17 cellular contexts compared by ENCODE assay signal in the genomic region with DNA sequence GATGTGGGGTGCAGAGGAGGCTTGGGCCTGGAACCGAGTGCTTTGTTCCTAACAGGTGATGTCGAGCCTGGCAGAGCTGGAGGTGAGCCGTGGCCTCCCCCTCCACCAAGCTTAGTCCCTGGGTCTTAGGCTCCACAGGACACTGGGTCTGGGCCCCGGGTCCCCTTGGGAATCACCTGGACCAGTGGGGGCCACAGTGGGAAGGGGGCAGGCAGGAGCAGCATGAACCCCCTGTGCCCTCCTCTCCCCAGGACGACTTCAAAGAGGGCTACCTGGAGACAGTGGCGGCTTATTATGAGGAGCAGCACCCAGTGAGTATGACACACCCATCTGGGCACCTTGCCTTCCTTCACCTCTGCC. TPM values are rescaled to one million over a fixed set of nuclear protein-coding genes. Genes with fewer than 3 reads are reported as not detected.
A peak's percentile ranks its signal among the peaks of the same experiment; 100 is the strongest.
DNase-seq lines count a peak whose midpoint lies in the region; ATAC-seq, FAIRE-seq and TF ChIP-seq lines count a peak whose summit lies in the region.
"Had no signal": no experiment of that assay in that cellular context is flagged by ENCODE, and none has a peak within 500 bp of the region (broad histone marks: within the 10 kb centered on the region; RNA-seq: fewer than 3 reads in every experiment).

No MANE protein-coding gene starts in this region.

- peaks cover 49% of the 10 kb centered on the region for H3K36me3 Mint-ChIP-seq in activated CD4-positive, alpha-beta T cell treated with anti-CD3 and anti-CD28 coated beads for 36 hours (ENCODE audit: low read depth)
- H3K36me3 Mint-ChIP-seq in central memory CD8-positive, alpha-beta T cell (ENCODE audit: insufficient read depth), result peaks cover 58% of the 10 kb centered on the region

- no peak overlapping the region for H3K9ac ChIP-seq in SK-N-SH

- no peaks in the 10 kb centered on the region for H3K36me3 ChIP-seq in HEK293 (ENCODE audit: control insufficient read depth in 2 of 2, insufficient read depth in 1 of 2, low read length in 2 of 2)
- no peaks in the 10 kb centered on the region for H3K36me3 ChIP-seq in pancreas
- H3K36me3 ChIP-seq in SK-N-SH (replicated peaks in 1 of 2; ENCODE audit: control insufficient read depth in 1 of 2, insufficient read depth in 2 of 2, low read length in 1 of 2), result no peaks in the 10 kb centered on the region
- H3K36me3 ChIP-seq: sigmoid colon had no signal

- intact Hi-C loops in activated CD4-positive, alpha-beta T cell treated with anti-CD3 and anti-CD28 coated beads for 36 hours (cut with DNase I, micrococcal nuclease), result loop anchor here in 1 of 2 experiments (5.0 kb wide), 1 partner anchor 434 kb away; the partner anchor contains the start of gene CLUAP1
- intact Hi-C loops in pancreas (cut with DNase I), result no loop called here

- H3K4me3 Mint-ChIP-seq in activated CD4-positive, alpha-beta T cell treated with anti-CD3 and anti-CD28 coated beads for 36 hours, result peak overlapping the region; percentile 100
- peak overlapping the region; percentile 98 for H3K4me3 Mint-ChIP-seq in central memory CD8-positive, alpha-beta T cell

- no peaks in the 10 kb centered on the region for H3K9me2 ChIP-seq in SK-N-SH

- H3K4me1 Mint-ChIP-seq in activated CD4-positive, alpha-beta T cell treated with anti-CD3 and anti-CD28 coated beads for 36 hours, result peaks cover 68% of the 10 kb centered on the region
- H3K4me1 Mint-ChIP-seq in central memory CD8-positive, alpha-beta T cell, result peaks cover 71% of the 10 kb centered on the region

- no peak overlapping the region for H3K4me2 ChIP-seq in SK-N-SH

- no peaks in the 10 kb centered on the region for H4K20me1 ChIP-seq in SK-N-SH (ENCODE audit: insufficient read depth)

- no peaks in the 10 kb centered on the region for H3K9me3 Mint-ChIP-seq in activated CD4-positive, alpha-beta T cell treated with anti-CD3 and anti-CD28 coated beads for 36 hours (ENCODE audit: low read depth)
- H3K9me3 Mint-ChIP-seq in central memory CD8-positive, alpha-beta T cell, result no peaks in the 10 kb centered on the region

- H3K27me3 ChIP-seq in pancreas (no peaks in the 10 kb centered on the region), SK-N-SH (ENCODE audit: insufficient read depth) (no peaks in the 10 kb centered on the region)
- H3K27me3 ChIP-seq: sigmoid colon had no signal

- CTCF ChIA-PET in activated CD4-positive, alpha-beta T cell treated with anti-CD3 and anti-CD28 coated beads for 36 hours (lab: Charles Lee), result interaction anchor here (6.7 kb wide), 1 partner anchor 60 kb away, joined by 65 read pairs; no protein-coding TSS in a partner anchor
- CTCF ChIA-PET in HEK293 (lab: Yijun Ruan, JAX), result no interaction called here
- CTCF ChIA-PET in SK-N-SH (lab: Yijun Ruan, JAX), result interaction anchor here (0.7 to 0.8 kb wide), 2 partner anchors 9 to 37 kb away, joined by 3 to 4 read pairs; no protein-coding TSS in a partner anchor

- no peaks in the 10 kb centered on the region for H3F3A ChIP-seq in SK-N-SH (replicated peaks; ENCODE audit: insufficient read depth)

- no peak for FAIRE-seq in pancreas (lab: Jason Lieb, UNC)
- FAIRE-seq: islet of Langerhans had no signal

- POLR2A ChIA-PET in activated CD4-positive, alpha-beta T cell treated with anti-CD3 and anti-CD28 coated beads for 36 hours (lab: Charles Lee), result no interaction called here
- POLR2A ChIA-PET in HEK293 (lab: Yijun Ruan, JAX), result interaction anchor here (0.7 kb wide), 1 partner anchor 55 kb away, joined by 5 read pairs; no protein-coding TSS in a partner anchor
- POLR2A ChIA-PET in SK-N-SH (lab: Yijun Ruan, JAX), result no interaction called here

- 65 to 80% methylated on average over 6 of the region's 6 CpGs for WGBS in pancreas, 2 donors
- WGBS in SK-N-SH (ENCODE audit: low lambda C conversion rate), result 95% methylated on average over 2 of the region's 6 CpGs

- no peak for TF ChIP-seq CTCF in HEK293 (tag by site-specific recombination; IDR thresholded peaks at IDR 0.05)
- TF ChIP-seq CTCF in pancreas (IDR thresholded peaks at IDR 0.05), result no peak
- TF ChIP-seq CTCF in GM20000 (IDR thresholded peaks at IDR 0.05; ENCODE audit: extremely low read depth, missing control alignments), result no peak
- TF ChIP-seq CTCF in SK-N-SH (IDR thresholded peaks at IDR 0.05), result no peak

- H3K27me3 Mint-ChIP-seq in activated CD4-positive, alpha-beta T cell treated with anti-CD3 and anti-CD28 coated beads for 36 hours, result no peaks in the 10 kb centered on the region
- H3K27me3 Mint-ChIP-seq in central memory CD8-positive, alpha-beta T cell, result no peaks in the 10 kb centered on the region

- H3K9me3 ChIP-seq in HEK293 (ENCODE audit: control insufficient read depth, insufficient read depth, low read depth, low read length) (no peaks in the 10 kb centered on the region), pancreas (no peaks in the 10 kb centered on the region), SK-N-SH (no peaks in the 10 kb centered on the region)
- H3K9me3 ChIP-seq: sigmoid colon had no signal

- H3K4me3 ChIP-seq in HEK293 (ENCODE audit: low read depth, low read length) (no peak overlapping the region), pancreas (peak overlapping the region in 3 of 4 donors; percentile 5 to 76 (median 47)), SK-N-SH (ENCODE audit: low read depth in 2 of 2, low read length in 1 of 2) (no peak overlapping the region)
- H3K4me3 ChIP-seq: sigmoid colon had no signal

- no peak for DNase-seq in activated CD4-positive, alpha-beta T cell treated with anti-CD3 and anti-CD28 coated beads for 36 hours
- no peak for DNase-seq in activated CD4-positive, alpha-beta T cell treated with anti-CD3 and anti-CD28 coated beads, Interleukin-2, amount 50 U/mL, for 1 hour
- DNase-seq in central memory CD8-positive, alpha-beta T cell (ENCODE audit: low spot score in 2 of 2), result no peak
- DNase-seq in pancreas, result no peak
- DNase-seq in GM20000 (ENCODE audit: low spot score), result no peak
- DNase-seq in SK-N-SH, result no peak
- DNase-seq: foreskin melanocyte, NCI-H1092 treated with DMSO at 0.1 percent for 48 hours, NCI-H510A, sigmoid colon, substantia nigra, T-helper 9 cell had no signal

- no peak for TF ChIP-seq EP300 in SK-N-SH (IDR thresholded peaks at IDR 0.05; ENCODE audit: borderline replicate concordance in 1 of 2, low read depth in 1 of 2, low read length in 1 of 2)

- no peaks in the 10 kb centered on the region for H3K4me1 ChIP-seq in HEK293 (ENCODE audit: control insufficient read depth, insufficient read depth, low read length)
- H3K4me1 ChIP-seq in pancreas, result peaks cover 0 to 8% (median 4%) of the 10 kb centered on the region in 3 donors
- H3K4me1 ChIP-seq in SK-N-SH (ENCODE audit: control insufficient read depth in 1 of 2, insufficient read depth in 2 of 2, low read depth in 1 of 2, low read length in 1 of 2), result no peaks in the 10 kb centered on the region; a peak in 1 of 4 replicates

- H2AFZ ChIP-seq in SK-N-SH (ENCODE audit: low read depth), result no peak overlapping the region

- H3K27ac ChIP-seq in HEK293 (ENCODE audit: extremely low read depth, low read depth, low read length), result no peak overlapping the region
- H3K27ac ChIP-seq in pancreas, result peak overlapping the region in 2 of 4 donors; percentile 31 to 94
- H3K27ac ChIP-seq in SK-N-SH (ENCODE audit: low read depth in 2 of 2, low read length in 1 of 2), result no peak overlapping the region
- H3K27ac ChIP-seq: 22Rv1, sigmoid colon had no signal

- no peak for ATAC-seq in activated CD4-positive, alpha-beta T cell treated with anti-CD3 and anti-CD28 coated beads for 36 hours
- ATAC-seq in central memory CD8-positive, alpha-beta T cell (replicated peaks; ENCODE audit: extremely low read depth, poor library complexity, severe bottlenecking), result no peak
- ATAC-seq in pancreas (no peak), GM21723 (IDR thresholded peaks at IDR 0.05; ENCODE audit: unreplicated experiment) (no peak)

- no peaks in the 10 kb centered on the region for H3K79me2 ChIP-seq in SK-N-SH (ENCODE audit: insufficient read depth)

- TF ChIP-seq RAD21 in SK-N-SH (IDR thresholded peaks at IDR 0.05; ENCODE audit: low read length), result no peak

- H3K27ac Mint-ChIP-seq in activated CD4-positive, alpha-beta T cell treated with anti-CD3 and anti-CD28 coated beads for 36 hours, result peak overlapping the region; percentile 98
- peak overlapping the region; percentile 98 for H3K27ac Mint-ChIP-seq in central memory CD8-positive, alpha-beta T cell (ENCODE audit: low read depth)

TF ChIP-seq in SK-N-SH, 30 proteins besides CTCF, POLR2A, EP300 and RAD21:
- TF ChIP-seq FOSL2 (IDR thresholded peaks at IDR 0.05; ENCODE audit: borderline replicate concordance, low read depth), result no peak

RNA-seq across cellular contexts. Expression of gene IL32, which starts 2.5 kb away (rescaled TPM):
- total RNA-seq in activated CD4-positive, alpha-beta T cell treated with anti-CD3 and anti-CD28 coated beads for 36 hours, result 1,000 to 10,000 TPM; 1,864 to 2,360 TPM
- 100 to 1,000 TPM; 151 to 928 (median 250) TPM for total RNA-seq in pancreas
- polyA plus RNA-seq in pancreas, result 100 to 1,000 TPM; 232 to 815 TPM
- polyA plus RNA-seq in SK-N-SH (2012; rRNA removed), result 26.4 and 34.7 TPM in 2 replicates
- 21.8 and 21.9 TPM in 2 replicates for polyA plus RNA-seq in SK-N-SH (2012; cell fraction: cytosol; rRNA removed)
- 39.1 and 47.2 TPM in 2 replicates for polyA plus RNA-seq in SK-N-SH (2012; cell fraction: nucleus; rRNA removed)

RNA-seq across cellular contexts. Expression of gene MMP25, which starts 21.5 kb away (rescaled TPM):
- under 1 TPM; 0.55 to 0.91 TPM for total RNA-seq in activated CD4-positive, alpha-beta T cell treated with anti-CD3 and anti-CD28 coated beads for 36 hours
- 1 to 10 TPM in 2 of 6 donors, under 1 TPM in 4; 0.28 to 1.6 (median 0.72) TPM for total RNA-seq in pancreas
- polyA plus RNA-seq in pancreas (1 to 10 TPM; 1.4 to 1.6 TPM), SK-N-SH (2012; rRNA removed) (0.03 and 0.05 TPM in 2 replicates)
- 0.01 TPM in 2 replicates for polyA plus RNA-seq in SK-N-SH (2012; cell fraction: cytosol; rRNA removed)
- polyA plus RNA-seq in SK-N-SH (2012; cell fraction: nucleus; rRNA removed), result 0.05 and 0.13 TPM in 2 replicates

RNA-seq across cellular contexts. Expression of gene BICDL2, which starts 31.2 kb away (rescaled TPM):
- 1 to 10 TPM in 1 of 2 experiments, under 1 TPM in 1; 0.58 to 1.2 TPM for total RNA-seq in activated CD4-positive, alpha-beta T cell treated with anti-CD3 and anti-CD28 coated beads for 36 hours
- total RNA-seq in pancreas, result 100 to 1,000 TPM in 1 of 6 donors, 10 to 100 TPM in 5; 48.9 to 106 (median 64.3) TPM
- polyA plus RNA-seq in pancreas (100 to 1,000 TPM; 126 to 325 TPM), SK-N-SH (2012; rRNA removed) (not detected in 2 replicates)
- 0.01 TPM in 1 of 2 replicates, not detected in the other for polyA plus RNA-seq in SK-N-SH (2012; cell fraction: cytosol; rRNA removed)
- polyA plus RNA-seq in SK-N-SH (2012; cell fraction: nucleus; rRNA removed), result not detected in 2 replicates
- total RNA-seq: myocyte had no signal

RNA-seq across cellular contexts. Expression of gene ZSCAN10, which starts 31.2 kb away (rescaled TPM):
- total RNA-seq in activated CD4-positive, alpha-beta T cell treated with anti-CD3 and anti-CD28 coated beads for 36 hours, result under 1 TPM; 0.11 to 0.30 TPM
- under 1 TPM in 1 of 6 donors, not detected in 5; 0.35 TPM for total RNA-seq in pancreas
- polyA plus RNA-seq in pancreas, result not detected
- 0.05 TPM in 1 of 2 replicates, not detected in the other for polyA plus RNA-seq in SK-N-SH (2012; rRNA removed)
- not detected in 2 replicates for polyA plus RNA-seq in SK-N-SH (2012; cell fraction: cytosol; rRNA removed)
- 0.08 and 0.16 TPM in 2 replicates for polyA plus RNA-seq in SK-N-SH (2012; cell fraction: nucleus; rRNA removed)
- total RNA-seq: myocyte, sigmoid colon had no signal
- polyA plus RNA-seq: sigmoid colon had no signal

RNA-seq across cellular contexts. Expression of gene THOC6, which starts 44.1 kb away (rescaled TPM):
- 10 to 100 TPM; 46.9 to 50.2 TPM for total RNA-seq in activated CD4-positive, alpha-beta T cell treated with anti-CD3 and anti-CD28 coated beads for 36 hours
- 10 to 100 TPM in 1 of 6 donors, 1 to 10 TPM in 5; 6.2 to 13.0 (median 7.7) TPM for total RNA-seq in pancreas
- polyA plus RNA-seq in pancreas (10 to 100 TPM; 33.2 to 38.2 TPM), SK-N-SH (2012; rRNA removed) (35.7 and 37.7 TPM in 2 replicates)
- 11.7 and 20.7 TPM in 2 replicates for polyA plus RNA-seq in SK-N-SH (2012; cell fraction: cytosol; rRNA removed)
- polyA plus RNA-seq in SK-N-SH (2012; cell fraction: nucleus; rRNA removed), result 114 and 139 TPM in 2 replicates

Comparison
In these comparisons a context has a peak if more than half of its experiments do, and no peak if none do; other contexts are left out.
1. H3K4me3 ChIP-seq: peak in pancreas (3 of 4); none in HEK293 (single experiment) and SK-N-SH (0 of 2).
2. RNA of gene BICDL2, which starts 31.2 kb away (total RNA-seq): 48.9 to 106 TPM in pancreas; 0.58 to 1.2 TPM in activated CD4-positive, alpha-beta T cell treated with anti-CD3 and anti-CD28 coated beads for 36 hours; every median in the first group is over 10 times any median in the second.